In the genomic region with DNA sequence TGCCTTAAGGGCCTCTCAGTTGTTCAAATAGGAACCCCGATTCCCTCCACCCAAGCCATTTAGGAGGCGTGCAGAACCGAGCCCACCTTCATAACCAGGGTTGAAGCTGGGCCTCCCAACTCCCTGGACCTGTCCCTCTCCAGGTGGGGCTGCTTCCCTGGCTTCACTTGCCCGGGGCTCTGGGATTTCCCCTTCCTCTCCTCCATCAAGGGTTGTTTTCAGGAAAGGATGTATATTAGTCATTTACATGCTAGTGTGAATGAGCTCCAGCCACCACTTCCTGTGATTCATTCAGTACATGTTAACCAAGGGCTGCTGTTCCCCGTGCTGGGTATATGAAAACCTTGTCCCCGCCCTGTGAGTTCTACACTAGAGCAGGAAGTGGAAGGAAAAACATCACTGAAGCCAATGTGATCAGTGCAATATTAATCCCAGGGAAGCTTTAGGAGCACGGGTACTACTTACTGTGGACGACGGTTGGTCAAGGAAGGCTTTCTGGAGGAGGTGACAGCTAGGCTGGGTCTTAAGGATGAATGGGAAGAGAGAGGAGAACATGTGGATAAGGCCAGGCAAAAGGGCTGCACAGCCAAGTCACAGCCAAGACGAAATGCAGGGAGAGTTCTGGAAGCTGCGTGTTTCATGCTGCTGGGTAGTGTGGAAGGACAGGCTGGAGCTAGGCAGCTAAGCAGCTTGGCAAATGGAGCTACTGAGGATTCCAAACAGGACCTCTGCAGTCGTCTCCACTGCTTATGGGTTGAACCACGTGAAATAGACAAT, we compare ENCODE assay signal across 9 cellular contexts.
DNase-seq lines count a peak whose midpoint lies in the region; ATAC-seq, FAIRE-seq and TF ChIP-seq lines count a peak whose summit lies in the region.
"Had no signal": no experiment of that assay in that cellular context is flagged by ENCODE, and none has a peak within 500 bp of the region (broad histone marks: within the 10 kb centered on the region; RNA-seq: fewer than 3 reads in every experiment).

No MANE protein-coding gene starts in this region.

- H3K9me3 ChIP-seq in AG04450 (ENCODE audit: control insufficient read depth, insufficient read depth, low read length) (peaks cover 45% of the 10 kb centered on the region), HepG2 (ENCODE audit: low read length) (no peaks in the 10 kb centered on the region), heart right ventricle (peaks cover 0 to 8% (median 0%) of the 10 kb centered on the region in 11 donors)
- no peaks in the 10 kb centered on the region for H3K9me3 ChIP-seq in CD4-positive, alpha-beta T cell (ENCODE audit: control insufficient read depth, low read length)

- H3K27me3 ChIP-seq in AG04450 (ENCODE audit: control insufficient read depth, insufficient read depth, low read length) (no peaks in the 10 kb centered on the region), HepG2 (ENCODE audit: control insufficient read depth in 1 of 2, insufficient read depth in 2 of 2, low read length in 2 of 2) (no peaks in the 10 kb centered on the region; a peak in 1 of 5 replicates), heart right ventricle (peaks cover 0 to 44% (median 23%) of the 10 kb centered on the region in 7 donors)
- H3K27me3 ChIP-seq in CD4-positive, alpha-beta T cell (ENCODE audit: control insufficient read depth, insufficient read depth, low read length) = no peaks in the 10 kb centered on the region

- FAIRE-seq in HepG2 (lab: Jason Lieb, UNC) = peak; percentile 4

- H3K36me3 Mint-ChIP-seq in activated T-cell treated with anti-CD3 and anti-CD28 coated beads, Interleukin-2, amount 50 U/mL, for 72 hours (ENCODE audit: insufficient read depth in 2 of 2) = no peaks in the 10 kb centered on the region
- H3K36me3 Mint-ChIP-seq in type B pancreatic cell = no peaks in the 10 kb centered on the region
- no peaks in the 10 kb centered on the region for H3K36me3 Mint-ChIP-seq in CD4-positive, alpha-beta T cell (ENCODE audit: low read depth)

- H3K79me2 ChIP-seq in HepG2 (ENCODE audit: insufficient read depth, low read length) = no peaks in the 10 kb centered on the region

- no peaks in the 10 kb centered on the region; the same call in 1 of the 2 replicates for H4K20me1 ChIP-seq in HepG2 (ENCODE audit: insufficient read depth, low read length)

- H3K27ac ChIP-seq in AG04450 (ENCODE audit: low read depth, low read length) = no peak overlapping the region
- peak overlapping the region; percentile 66 for H3K27ac ChIP-seq in HepG2 (ENCODE audit: extremely low read length, insufficient read depth, low read length)
- H3K27ac ChIP-seq in heart right ventricle = no peak overlapping the region
- H3K27ac ChIP-seq in CD4-positive, alpha-beta T cell (ENCODE audit: low read depth, low read length) = no peak overlapping the region
- H3K27ac ChIP-seq: SK-N-MC had no signal

- peak; percentile 16 for DNase-seq in AG04450 (ENCODE audit: low read depth, low spot score)
- DNase-seq in HT1080 (ENCODE audit: low read depth) = peak; percentile 96
- peak; percentile 64 to 69 for DNase-seq in activated T-cell treated with anti-CD3 and anti-CD28 coated beads, Interleukin-2, amount 50 U/mL, for 72 hours
- peak; percentile 63 for DNase-seq in HepG2 (ENCODE audit: low spot score)
- no peak for DNase-seq in type B pancreatic cell (ENCODE audit: extremely low spot score, unreplicated experiment)
- DNase-seq in heart right ventricle = no peak
- no peak for DNase-seq in CD4-positive, alpha-beta T cell

- TF ChIP-seq CTCF in AG04450 (IDR thresholded peaks at IDR 0.05; ENCODE audit: low read depth, low read length) (no peak), HepG2 (CRISPR knock-in tag; IDR thresholded peaks at IDR 0.05) (no peak), type B pancreatic cell (conservative IDR thresholded peaks at IDR 0.05) (no peak), heart right ventricle (IDR thresholded peaks at IDR 0.05) (no peak)
- no peak for TF ChIP-seq CTCF in CD4-positive, alpha-beta T cell (IDR thresholded peaks at IDR 0.05)

- TF ChIP-seq POLR2A in HepG2 (IDR thresholded peaks at IDR 0.05; ENCODE audit: insufficient read depth in 1 of 2, low read depth in 2 of 2, low read length in 2 of 2) = no peak

- POLR2A ChIA-PET in AG04450 (lab: Yijun Ruan, JAX) (no interaction called here), HepG2 (lab: Yijun Ruan, JAX) (interaction anchor here (0.5 to 6.1 kb wide), 10 partner anchors 8 to 651 kb away, joined by 3 to 121 read pairs (median 3); a partner anchor contains a TSS)
- POLR2A ChIA-PET in CD4-positive, alpha-beta T cell (lab: Charles Lee) = interaction anchor here (1.1 kb wide), 2 partner anchors 33 to 34 kb away, joined by 3 to 4 read pairs; no protein-coding TSS in a partner anchor

- peaks cover 33% of the 10 kb centered on the region for H3K4me1 Mint-ChIP-seq in activated T-cell treated with anti-CD3 and anti-CD28 coated beads, Interleukin-2, amount 50 U/mL, for 72 hours (ENCODE audit: low read depth)
- peaks cover 3% of the 10 kb centered on the region for H3K4me1 Mint-ChIP-seq in type B pancreatic cell (ENCODE audit: unreplicated experiment)
- H3K4me1 Mint-ChIP-seq in CD4-positive, alpha-beta T cell (ENCODE audit: low read depth) = peaks cover 4% of the 10 kb centered on the region

- intact Hi-C loops in HepG2 (cut with micrococcal nuclease; ENCODE audit: unreplicated experiment) (no loop called here), heart right ventricle (cut with DNase I) (no loop called here)
- intact Hi-C loops in CD4-positive, alpha-beta T cell (cut with DNase I, micrococcal nuclease) = no loop called here

- H3K27me3 Mint-ChIP-seq in activated T-cell treated with anti-CD3 and anti-CD28 coated beads, Interleukin-2, amount 50 U/mL, for 72 hours (ENCODE audit: low read depth) = peaks cover 27% of the 10 kb centered on the region
- H3K27me3 Mint-ChIP-seq in type B pancreatic cell = peaks cover 16% of the 10 kb centered on the region
- H3K27me3 Mint-ChIP-seq in CD4-positive, alpha-beta T cell = no peaks in the 10 kb centered on the region

- H2AFZ ChIP-seq in HepG2 (ENCODE audit: low read length) = no peak overlapping the region

- H3K27ac Mint-ChIP-seq in activated T-cell treated with anti-CD3 and anti-CD28 coated beads, Interleukin-2, amount 50 U/mL, for 72 hours = peak overlapping the region; percentile 47
- H3K27ac Mint-ChIP-seq in type B pancreatic cell = no peak overlapping the region
- no peak overlapping the region for H3K27ac Mint-ChIP-seq in CD4-positive, alpha-beta T cell

- TF ChIP-seq EP300 in HepG2 (IDR thresholded peaks at IDR 0.05; ENCODE audit: low read depth in 2 of 2, low read length in 2 of 2) (no peak; a peak in 1 of 4 replicates), HepG2 (CRISPR knock-in tag; IDR thresholded peaks at IDR 0.05; ENCODE audit: borderline replicate concordance) (no peak)

- 60% methylated on average over 13 of the region's 13 CpGs for WGBS in HepG2 (ENCODE audit: low lambda C conversion rate)
- 79 to 80% methylated on average over 13 of the region's 13 CpGs for WGBS in heart right ventricle, 2 donors

- H3K9me3 Mint-ChIP-seq in activated T-cell treated with anti-CD3 and anti-CD28 coated beads, Interleukin-2, amount 50 U/mL, for 72 hours = peaks cover 0 to 1% of the 10 kb centered on the region in 2 donors
- no peaks in the 10 kb centered on the region for H3K9me3 Mint-ChIP-seq in type B pancreatic cell
- no peaks in the 10 kb centered on the region for H3K9me3 Mint-ChIP-seq in CD4-positive, alpha-beta T cell

- no peak for TF ChIP-seq RAD21 in HepG2 (CRISPR knock-in tag; IDR thresholded peaks at IDR 0.05)

- peaks cover 45% of the 10 kb centered on the region for H3K4me1 ChIP-seq in HepG2 (ENCODE audit: insufficient read depth, low read length)
- no peaks in the 10 kb centered on the region for H3K4me1 ChIP-seq in heart right ventricle

- CTCF ChIA-PET in AG04450 (lab: Charles Lee) (no interaction called here), HepG2 (lab: Yijun Ruan, JAX; ENCODE audit: low intra/inter-chr PET ratio, low total read pairs) (no interaction called here)
- CTCF ChIA-PET in CD4-positive, alpha-beta T cell (lab: Charles Lee) = no interaction called here

- peak overlapping the region in 1 of 2 donors; percentile 29 for H3K4me3 Mint-ChIP-seq in activated T-cell treated with anti-CD3 and anti-CD28 coated beads, Interleukin-2, amount 50 U/mL, for 72 hours
- no peak overlapping the region for H3K4me3 Mint-ChIP-seq in type B pancreatic cell
- H3K4me3 Mint-ChIP-seq in CD4-positive, alpha-beta T cell = no peak overlapping the region

- peak overlapping the region; percentile 86 for H3K9ac ChIP-seq in HepG2 (ENCODE audit: insufficient read depth, low read depth, low read length)

- in situ Hi-C loops in HepG2 (cut with HindIII; ENCODE audit: extremely low pct_ligation_motif_present, low pct_unique_long_range_greater_than_20kb) = loop anchor here (10.0 kb wide), 1 partner anchor 148 kb away; a partner anchor contains a TSS

- BruUV-seq in HepG2 (replicated peaks; lab: Mats Ljungman, UMichigan) = TSS peak; percentile 31

- H3K4me3 ChIP-seq in AG04450 (ENCODE audit: low read depth, low read length) (no peak overlapping the region), HepG2 (replicated peaks in 1 of 3; ENCODE audit: insufficient read depth in 1 of 3, low read depth in 2 of 3, low read length in 3 of 3) (peak overlapping the region; percentile 72 to 84 (median 78)), heart right ventricle (no peak overlapping the region)
- H3K4me3 ChIP-seq: SK-N-MC had no signal

- peak overlapping the region; percentile 95 for H3K4me2 ChIP-seq in HepG2 (ENCODE audit: low read depth, low read length)

- H3K36me3 ChIP-seq in HepG2 (replicated peaks in 1 of 2; ENCODE audit: control insufficient read depth in 1 of 2, insufficient read depth in 2 of 2, low read length in 2 of 2) = peaks cover 1 to 4% of the 10 kb centered on the region in 2 experiments; a peak in 2 of 5 replicates
- H3K36me3 ChIP-seq in heart right ventricle = no peaks in the 10 kb centered on the region

- ATAC-seq in activated T-cell treated with anti-CD3 and anti-CD28 coated beads, Interleukin-2, amount 50 U/mL, for 72 hours (replicated peaks in 1 of 2) = peak; percentile 88 to 90
- ATAC-seq in HepG2 (peak; percentile 62), HG03039 (IDR thresholded peaks at IDR 0.05; ENCODE audit: unreplicated experiment) (no peak), heart right ventricle (no peak)
- no peak for ATAC-seq in CD4-positive, alpha-beta T cell (ENCODE audit: poor library complexity)

TF ChIP-seq in HepG2, 621 proteins besides CTCF, POLR2A, EP300 and RAD21 (continues in another document):
- no peak for TF ChIP-seq ZFP36L2 (CRISPR knock-in tag; IDR thresholded peaks at IDR 0.05)
- TF ChIP-seq GABPB1 (CRISPR knock-in tag; IDR thresholded peaks at IDR 0.05) = 0 out of 2 replicates have a peak, but pooled peaks have one; percentile 3

Comparison
In these comparisons a context has a peak if more than half of its experiments do, and no peak if none do; other contexts are left out.
1. DNase-seq: peak in AG04450 (single experiment), HT1080 (single experiment), activated T-cell treated with anti-CD3 and anti-CD28 coated beads, Interleukin-2, amount 50 U/mL, for 72 hours (2 of 2) and HepG2 (single experiment); none in type B pancreatic cell (single experiment), heart right ventricle (0 of 2) and CD4-positive, alpha-beta T cell (0 of 10).
2. H3K4me3 ChIP-seq: peak in HepG2 (3 of 3); none in AG04450 (single experiment) and heart right ventricle (0 of 10).
3. ATAC-seq: peak in activated T-cell treated with anti-CD3 and anti-CD28 coated beads, Interleukin-2, amount 50 U/mL, for 72 hours (2 of 2) and HepG2 (single experiment); none in HG03039 (single experiment), heart right ventricle (0 of 8) and CD4-positive, alpha-beta T cell (single experiment).